Comparison of ENCODE assay signal across 7 cellular contexts in genomic region chr13:60627071-60627686, GRCh38.
DNase-seq lines count a peak whose midpoint lies in the region; ATAC-seq, FAIRE-seq and TF ChIP-seq lines count a peak whose summit lies in the region.

No MANE protein-coding gene starts in this region.

- no peaks in the 10 kb centered on the region for H4K20me1 ChIP-seq in PC-3 (ENCODE audit: low read length)

- peak; percentile 75 for ATAC-seq in GM19324 (IDR thresholded peaks at IDR 0.05; ENCODE audit: low FRiP score, unreplicated experiment)
- peak; percentile 58 for ATAC-seq in HG03558 (IDR thresholded peaks at IDR 0.05; ENCODE audit: extremely low read depth, unreplicated experiment)
- ATAC-seq in PC-3 = peak; percentile 81

- H3K9me3 ChIP-seq in PC-3 (ENCODE audit: low read length) (no peaks in the 10 kb centered on the region), small intestine (ENCODE audit: control insufficient read depth, low read depth) (no peaks in the 10 kb centered on the region)

- H3K4me1 ChIP-seq in PC-3 (ENCODE audit: insufficient read depth, low read length) (no peaks in the 10 kb centered on the region), small intestine (ENCODE audit: control insufficient read depth in 2 of 2, insufficient read depth in 1 of 2, low read depth in 1 of 2, low read length in 1 of 2) (no peaks in the 10 kb centered on the region)

- no peaks in the 10 kb centered on the region for H3K36me3 ChIP-seq in PC-3 (ENCODE audit: low read depth, low read length)
- H3K36me3 ChIP-seq in small intestine (ENCODE audit: control insufficient read depth in 2 of 2, insufficient read depth in 2 of 2, low read length in 2 of 2) = no peaks in the 10 kb centered on the region

- H3K9me2 ChIP-seq in PC-3 (replicated peaks; ENCODE audit: low read length) = no peaks in the 10 kb centered on the region

- CTCF ChIA-PET in PC-3 (lab: Charles Lee) = no interaction called here

- no TSS peak for BruUV-seq in PC-3 (replicated peaks; lab: Mats Ljungman, UMichigan)

- H3F3A ChIP-seq in PC-3 (ENCODE audit: low read length, unreplicated experiment) = no peaks in the 10 kb centered on the region

- no peak for FAIRE-seq in small intestine (lab: Jason Lieb, UNC)

- intact Hi-C loops in PC-3 (cut with micrococcal nuclease) = loop anchor here (1.0 to 10.0 kb wide), 3 partner anchors 638 to 1327 kb away; no protein-coding TSS in a partner anchor

- no peak overlapping the region for H3K9ac ChIP-seq in PC-3 (ENCODE audit: low read length)

- H3K4me3 ChIP-seq in PC-3 (ENCODE audit: low read length) (no peak overlapping the region), small intestine (ENCODE audit: low read depth in 1 of 2, low read length in 2 of 2) (no peak overlapping the region)

- H3K27me3 ChIP-seq in PC-3 (ENCODE audit: low read length) (no peaks in the 10 kb centered on the region), small intestine (ENCODE audit: control insufficient read depth in 2 of 2, insufficient read depth in 2 of 2, low read length in 2 of 2) (no peaks in the 10 kb centered on the region)

- POLR2A ChIA-PET in PC-3 (lab: Charles Lee; ENCODE audit: unreplicated experiment) = no interaction called here

- DNase-seq in ELR (ENCODE audit: low read depth) (peak; percentile 48), PC-3 (peak; percentile 56), fibroblast of peridontal ligament (ENCODE audit: extremely low read depth) (peak; percentile 2), small intestine (peak; percentile 28), cortex of kidney (lab: John Stamatoyannopoulos, UW) (no peak)

- peak; percentile 71 for TF ChIP-seq CTCF in PC-3 (conservative IDR thresholded peaks at IDR 0.05; ENCODE audit: low read depth, low read length)

- H3K4me2 ChIP-seq in PC-3 (ENCODE audit: low read length) = no peak overlapping the region

- no peaks in the 10 kb centered on the region for H3K79me2 ChIP-seq in PC-3 (ENCODE audit: low read length)

- WGBS in small intestine, 3 donors = 53 to 56% (median 53%) methylated on average over 8 of the region's 8 CpGs

- no peak overlapping the region for H3K27ac ChIP-seq in PC-3 (ENCODE audit: low read length)
- no peak overlapping the region for H3K27ac ChIP-seq in small intestine (ENCODE audit: low read depth in 1 of 2, low read length in 1 of 2)

- no peak overlapping the region for H2AFZ ChIP-seq in PC-3 (ENCODE audit: low read length)
